ENCODE assay signal across 8 cellular contexts in genomic region chr2:100321881-100322820, GRCh38. TPM values are rescaled to one million over a fixed set of nuclear protein-coding genes. Genes with fewer than 3 reads are reported as not detected.
A peak's percentile ranks its signal among the peaks of the same experiment; 100 is the strongest.
DNase-seq lines count a peak whose midpoint lies in the region; ATAC-seq and TF ChIP-seq lines count a peak whose summit lies in the region.

TSS of gene LONRF2 (minus strand) at chr2:100322501. CDS start at chr2:100322093, 408 bp downstream.

- no peak within 1 kb of the TSS for H4K5ac ChIP-seq in H9 (ENCODE audit: insufficient read length, low read depth, low read length)

- no peak within 1 kb of the TSS for H2BK20ac ChIP-seq in H9 (ENCODE audit: low read depth, low read length, poor library complexity, severe bottlenecking)

- no peak within 1 kb of the TSS for H2BK12ac ChIP-seq in H9 (ENCODE audit: insufficient read length, low read depth, low read length)

- no peak within 1 kb of the TSS for H2BK120ac ChIP-seq in H9 (ENCODE audit: low read depth, low read length, poor library complexity, severe bottlenecking)

- no peak for ATAC-seq in T-helper 17 cell
- no peak for ATAC-seq in GM19467 (IDR thresholded peaks at IDR 0.05; ENCODE audit: unreplicated experiment)
- no peak for ATAC-seq in HG03025 (IDR thresholded peaks at IDR 0.05; ENCODE audit: low FRiP score, unreplicated experiment)

- no peak within 1 kb of the TSS for H2BK15ac ChIP-seq in H9 (ENCODE audit: low read depth, low read length)

- H3K27ac Mint-ChIP-seq in H9 (no peak within 1 kb of the TSS), T-helper 17 cell (no peak within 1 kb of the TSS), neural crest cell (ENCODE audit: unreplicated experiment) (no peak within 1 kb of the TSS)

- H3K79me1 ChIP-seq in H9 (ENCODE audit: insufficient read depth, low read depth, low read length, poor library complexity, severe bottlenecking), result no peaks in the 10 kb centered on the region

- H3T11ph ChIP-seq in H9 (ENCODE audit: low read length), result no peak within 1 kb of the TSS

- no peaks in the 10 kb centered on the region for H3K4me1 ChIP-seq in H9 (ENCODE audit: insufficient read depth, low read length)

- no peak within 1 kb of the TSS for H3K27ac ChIP-seq in H9 (ENCODE audit: insufficient read length, low read depth, low read length)

- peak within 1 kb of the TSS; percentile 62 for H3K4me3 ChIP-seq in fibroblast of the aortic adventitia (ENCODE audit: low read depth, low read length)

- peaks cover 2 to 20% (median 13%) of the 10 kb centered on the region in 3 experiments; a peak in 6 of 7 replicates for H3K36me3 Mint-ChIP-seq in H9 (ENCODE audit: insufficient read depth in 1 of 3, low read depth in 3 of 3)
- no peaks in the 10 kb centered on the region for H3K36me3 Mint-ChIP-seq in T-helper 17 cell (ENCODE audit: low read depth)
- peaks cover 18% of the 10 kb centered on the region for H3K36me3 Mint-ChIP-seq in neural crest cell (ENCODE audit: low read depth)

- H3K4me2 ChIP-seq in H9 (ENCODE audit: insufficient read depth, insufficient read length, low read length), result peak within 1 kb of the TSS; percentile 80

- no peaks in the 10 kb centered on the region for H4K20me1 ChIP-seq in H9 (ENCODE audit: control insufficient read depth, insufficient read depth, insufficient read length)

- WGBS in H9 (ENCODE audit: extremely low coverage, insufficient read length, low lambda C conversion rate), result no CpG with 5 or more reads among the region's 110 CpGs

- peaks cover 16% of the 10 kb centered on the region for H3K27me3 ChIP-seq in H9 (ENCODE audit: insufficient read depth, low read length)

- H3K4ac ChIP-seq in H9 (ENCODE audit: low read depth, low read length), result no peak within 1 kb of the TSS

- H3K79me2 ChIP-seq in H9 (ENCODE audit: insufficient read depth, low read length), result no peaks in the 10 kb centered on the region

- H3K27me3 Mint-ChIP-seq in H9 (ENCODE audit: low read depth) (peaks cover 63% of the 10 kb centered on the region), T-helper 17 cell (peaks cover 56% of the 10 kb centered on the region), neural crest cell (ENCODE audit: low read depth) (peaks cover 56% of the 10 kb centered on the region)

- no peak within 1 kb of the TSS for H3K56ac ChIP-seq in H9 (ENCODE audit: insufficient read length, low read depth, low read length)

- no peak within 1 kb of the TSS for H2AFZ ChIP-seq in H9 (ENCODE audit: low read length)

- in situ Hi-C loops in ACHN (cut with HindIII; ENCODE audit: low pct_ligation_motif_present, low pct_unique_long_range_greater_than_20kb, low sequenced_read_pairs), result no loop called here

- H3K4me1 Mint-ChIP-seq in H9, result peaks cover 6 to 9% of the 10 kb centered on the region in 2 experiments
- H3K4me1 Mint-ChIP-seq in T-helper 17 cell, result peaks cover 2% of the 10 kb centered on the region
- H3K4me1 Mint-ChIP-seq in neural crest cell, result peaks cover 10% of the 10 kb centered on the region

- no peak within 1 kb of the TSS for H2AK5ac ChIP-seq in H9 (ENCODE audit: insufficient read length, low read length)

- peaks cover 13% of the 10 kb centered on the region for H3K9me3 ChIP-seq in H9 (ENCODE audit: control insufficient read depth, low read depth, low read length)
- H3K9me3 ChIP-seq in T-helper 17 cell (ENCODE audit: control insufficient read depth, low read length, poor library complexity, severe bottlenecking), result peaks cover 4% of the 10 kb centered on the region

- H3K9me3 Mint-ChIP-seq in H9 (peaks cover 19 to 21% of the 10 kb centered on the region in 2 experiments), neural crest cell (peaks cover 15% of the 10 kb centered on the region)

- H3K4me3 Mint-ChIP-seq in H9 (peak within 1 kb of the TSS; percentile 63 to 80), T-helper 17 cell (peak within 1 kb of the TSS; percentile 82), neural crest cell (peak within 1 kb of the TSS; percentile 87)

- H3K23ac ChIP-seq in H9 (ENCODE audit: insufficient read length, low read depth, low read length), result no peak within 1 kb of the TSS

- no peak within 1 kb of the TSS for H4K91ac ChIP-seq in H9 (ENCODE audit: insufficient read length, low read depth, low read length)

- H3K9ac ChIP-seq in H9 (ENCODE audit: extremely low read depth, insufficient read length, low read length), result no peak within 1 kb of the TSS

- peak; percentile 11 for DNase-seq in ACHN
- peak; percentile 50 for DNase-seq in H9
- peak in 1 of 3 donors; percentile 9 for DNase-seq in T-helper 17 cell
- no peak for DNase-seq in fibroblast of the aortic adventitia (ENCODE audit: low read depth)
- peak; percentile 20 for DNase-seq in neural crest cell (ENCODE audit: low read depth, low spot score)
- DNase-seq in AG08395 (ENCODE audit: low spot score), result no peak

- no peak within 1 kb of the TSS for H4K8ac ChIP-seq in H9 (replicated peaks; ENCODE audit: insufficient read length, low read depth, low read length)

- H3K18ac ChIP-seq in H9 (ENCODE audit: insufficient read length, low read depth, low read length), result no peak within 1 kb of the TSS

- H3K14ac ChIP-seq in H9 (ENCODE audit: insufficient read depth, low read length), result peak within 1 kb of the TSS; percentile 31; the same call in 1 of the 2 replicates

- TF ChIP-seq CTCF in H9 (conservative IDR thresholded peaks at IDR 0.05), result no peak
- TF ChIP-seq CTCF in fibroblast of the aortic adventitia (IDR thresholded peaks at IDR 0.05; ENCODE audit: insufficient read depth, low read length), result no peak
- no peak for TF ChIP-seq CTCF in neural crest cell (conservative IDR thresholded peaks at IDR 0.05)

- H2BK5ac ChIP-seq in H9 (ENCODE audit: insufficient read length, low read length), result no peak within 1 kb of the TSS

- peaks cover 7% of the 10 kb centered on the region for H3K23me2 ChIP-seq in H9 (ENCODE audit: insufficient read length, low read depth, low read length, poor library complexity, severe bottlenecking)

RNA-seq across cellular contexts. Expression of gene LONRF2, which starts in this region (rescaled TPM):
- total RNA-seq in H9 (2021), result 2.4 and 2.7 TPM in 2 replicates
- total RNA-seq in T-helper 17 cell, result under 1 TPM; 0.12 to 0.18 TPM
- total RNA-seq in fibroblast of the aortic adventitia (ENCODE audit: low replicate concordance), result 1.8 and 2.0 TPM in 2 replicates
- 5.0 and 5.2 TPM in 2 replicates for total RNA-seq in neural crest cell

Comparison
In these comparisons a context has a peak if more than half of its experiments do, and no peak if none do; other contexts are left out.
1. DNase-seq: peak in ACHN (single experiment), H9 (single experiment) and neural crest cell (single experiment); none in fibroblast of the aortic adventitia (single experiment) and AG08395 (single experiment).
2. Peak in every context shown above with its lines, with median percentiles within 50 percentile points of each other: H3K4me3 Mint-ChIP-seq.